Comparison of ENCODE assay signal across 2 cellular contexts in the genomic region with DNA sequence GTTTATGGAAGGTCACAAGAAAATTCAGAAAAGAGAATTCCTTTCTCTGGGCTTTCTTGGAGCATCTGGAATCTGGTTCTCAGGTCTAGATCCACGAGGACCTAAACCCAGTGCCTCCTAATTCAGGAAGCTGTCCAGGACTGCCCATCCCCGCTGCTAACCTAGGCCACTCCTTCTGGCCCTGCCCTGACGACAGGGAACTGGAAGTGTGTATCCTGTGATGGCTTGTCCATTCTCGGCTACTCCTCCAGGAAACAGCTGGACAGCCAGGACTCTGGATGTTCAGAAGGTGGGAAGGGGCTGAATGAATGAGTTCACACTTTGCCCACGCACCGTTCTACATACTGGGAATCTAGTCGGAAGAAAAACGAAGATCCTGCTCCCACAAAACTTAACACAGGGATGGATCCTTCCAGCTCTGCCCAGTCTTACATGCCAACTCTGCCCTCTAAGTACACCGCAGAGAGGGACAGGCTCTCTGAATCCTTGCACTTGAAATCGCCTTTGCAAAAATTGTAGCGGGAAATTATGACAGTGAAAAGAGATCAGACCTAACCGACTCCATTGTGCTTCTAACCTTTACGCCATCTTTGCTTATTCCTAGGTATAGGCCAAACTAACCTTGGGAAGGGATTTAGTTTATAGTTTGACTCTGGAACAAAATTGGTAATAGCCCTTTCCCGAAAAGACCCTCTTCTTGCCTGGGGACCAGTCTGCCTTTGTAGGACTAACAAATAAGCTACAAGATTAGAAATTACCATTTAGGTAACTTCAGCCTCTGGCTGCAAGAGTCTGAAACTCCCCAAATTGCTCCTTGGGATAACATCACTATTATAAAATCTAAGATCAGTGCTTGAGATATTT.
TF ChIP-seq lines count a peak whose summit lies in the region.

No MANE protein-coding gene starts in this region.

TF ChIP-seq in SK-N-SH, 30 proteins besides CTCF, POLR2A, EP300 and RAD21 (continued from another document):
- TF ChIP-seq ZBTB33 (IDR thresholded peaks at IDR 0.05; ENCODE audit: borderline replicate concordance, low read depth) (no peak), RXRA (IDR thresholded peaks at IDR 0.05; ENCODE audit: borderline replicate concordance, low read depth) (no peak), FOXM1 (IDR thresholded peaks at IDR 0.05; ENCODE audit: low read depth) (no peak), USF2 (IDR thresholded peaks at IDR 0.05; ENCODE audit: borderline replicate concordance, low read depth, low read length) (no peak), GATA2 (CRISPR knock-in tag; IDR thresholded peaks at IDR 0.05) (no peak), NFIC (IDR thresholded peaks at IDR 0.05; ENCODE audit: borderline replicate concordance) (no peak), SMC3 (IDR thresholded peaks at IDR 0.05; ENCODE audit: low read depth, low read length) (no peak), TAF1 (IDR thresholded peaks at IDR 0.05; ENCODE audit: borderline replicate concordance, low read depth, low read length) (no peak), RFX5 (IDR thresholded peaks at IDR 0.05; ENCODE audit: low read length) (no peak), MXI1 (IDR thresholded peaks at IDR 0.05; ENCODE audit: low read depth, low read length) (no peak), TCF12 (IDR thresholded peaks at IDR 0.05) (no peak), CHD2 (IDR thresholded peaks at IDR 0.05; ENCODE audit: low read length, partially characterized antibody) (no peak), SIN3A (IDR thresholded peaks at IDR 0.05; ENCODE audit: borderline replicate concordance, low read depth, low read length) (no peak), YY1 (IDR thresholded peaks at IDR 0.05; ENCODE audit: low read depth) (no peak), FOXJ3 (CRISPR knock-in tag; IDR thresholded peaks at IDR 0.05) (no peak)
- TF ChIP-seq, protein P1, sequence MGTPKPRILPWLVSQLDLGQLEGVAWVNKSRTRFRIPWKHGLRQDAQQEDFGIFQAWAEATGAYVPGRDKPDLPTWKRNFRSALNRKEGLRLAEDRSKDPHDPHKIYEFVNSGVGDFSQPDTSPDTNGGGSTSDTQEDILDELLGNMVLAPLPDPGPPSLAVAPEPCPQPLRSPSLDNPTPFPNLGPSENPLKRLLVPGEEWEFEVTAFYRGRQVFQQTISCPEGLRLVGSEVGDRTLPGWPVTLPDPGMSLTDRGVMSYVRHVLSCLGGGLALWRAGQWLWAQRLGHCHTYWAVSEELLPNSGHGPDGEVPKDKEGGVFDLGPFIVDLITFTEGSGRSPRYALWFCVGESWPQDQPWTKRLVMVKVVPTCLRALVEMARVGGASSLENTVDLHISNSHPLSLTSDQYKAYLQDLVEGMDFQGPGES (IDR thresholded peaks at IDR 0.05; ENCODE audit: low read depth, low read length), result no peak

TF ChIP-seq in SK-N-SH treated with all-trans-retinoic acid at 6 μM for 48 hours, 23 proteins besides CTCF, POLR2A, EP300 and RAD21 (continued from another document):
- TF ChIP-seq ZFP3 (CRISPR knock-in tag; IDR thresholded peaks at IDR 0.05) (no peak), OSR1 (CRISPR knock-in tag; IDR thresholded peaks at IDR 0.05) (no peak), ARNTL (CRISPR knock-in tag; IDR thresholded peaks at IDR 0.05; ENCODE audit: borderline replicate concordance, low read depth) (no peak), GLIS3 (CRISPR knock-in tag; IDR thresholded peaks at IDR 0.05) (no peak), TCF4 (CRISPR knock-in tag; IDR thresholded peaks at IDR 0.05; ENCODE audit: borderline replicate concordance) (no peak), RARB (CRISPR knock-in tag; IDR thresholded peaks at IDR 0.05) (no peak), ZNF565 (CRISPR knock-in tag; conservative IDR thresholded peaks at IDR 0.05; ENCODE audit: low read depth) (no peak), ZNF70 (CRISPR knock-in tag; IDR thresholded peaks at IDR 0.05) (no peak), TOX (CRISPR knock-in tag; IDR thresholded peaks at IDR 0.05; ENCODE audit: borderline replicate concordance) (no peak)
- TF ChIP-seq, protein P2, sequence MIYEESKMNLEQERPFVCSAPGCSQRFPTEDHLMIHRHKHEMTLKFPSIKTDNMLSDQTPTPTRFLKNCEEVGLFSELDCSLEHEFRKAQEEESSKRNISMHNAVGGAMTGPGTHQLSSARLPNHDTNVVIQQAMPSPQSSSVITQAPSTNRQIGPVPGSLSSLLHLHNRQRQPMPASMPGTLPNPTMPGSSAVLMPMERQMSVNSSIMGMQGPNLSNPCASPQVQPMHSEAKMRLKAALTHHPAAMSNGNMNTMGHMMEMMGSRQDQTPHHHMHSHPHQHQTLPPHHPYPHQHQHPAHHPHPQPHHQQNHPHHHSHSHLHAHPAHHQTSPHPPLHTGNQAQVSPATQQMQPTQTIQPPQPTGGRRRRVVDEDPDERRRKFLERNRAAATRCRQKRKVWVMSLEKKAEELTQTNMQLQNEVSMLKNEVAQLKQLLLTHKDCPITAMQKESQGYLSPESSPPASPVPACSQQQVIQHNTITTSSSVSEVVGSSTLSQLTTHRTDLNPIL (CRISPR knock-in tag; IDR thresholded peaks at IDR 0.05; ENCODE audit: low read depth), result no peak
- TF ChIP-seq, protein P3, sequence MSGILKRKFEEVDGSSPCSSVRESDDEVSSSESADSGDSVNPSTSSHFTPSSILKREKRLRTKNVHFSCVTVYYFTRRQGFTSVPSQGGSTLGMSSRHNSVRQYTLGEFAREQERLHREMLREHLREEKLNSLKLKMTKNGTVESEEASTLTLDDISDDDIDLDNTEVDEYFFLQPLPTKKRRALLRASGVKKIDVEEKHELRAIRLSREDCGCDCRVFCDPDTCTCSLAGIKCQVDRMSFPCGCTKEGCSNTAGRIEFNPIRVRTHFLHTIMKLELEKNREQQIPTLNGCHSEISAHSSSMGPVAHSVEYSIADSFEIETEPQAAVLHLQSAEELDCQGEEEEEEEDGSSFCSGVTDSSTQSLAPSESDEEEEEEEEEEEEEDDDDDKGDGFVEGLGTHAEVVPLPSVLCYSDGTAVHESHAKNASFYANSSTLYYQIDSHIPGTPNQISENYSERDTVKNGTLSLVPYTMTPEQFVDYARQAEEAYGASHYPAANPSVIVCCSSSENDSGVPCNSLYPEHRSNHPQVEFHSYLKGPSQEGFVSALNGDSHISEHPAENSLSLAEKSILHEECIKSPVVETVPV (CRISPR knock-in tag; IDR thresholded peaks at IDR 0.05), result no peak
- TF ChIP-seq, protein P4, sequence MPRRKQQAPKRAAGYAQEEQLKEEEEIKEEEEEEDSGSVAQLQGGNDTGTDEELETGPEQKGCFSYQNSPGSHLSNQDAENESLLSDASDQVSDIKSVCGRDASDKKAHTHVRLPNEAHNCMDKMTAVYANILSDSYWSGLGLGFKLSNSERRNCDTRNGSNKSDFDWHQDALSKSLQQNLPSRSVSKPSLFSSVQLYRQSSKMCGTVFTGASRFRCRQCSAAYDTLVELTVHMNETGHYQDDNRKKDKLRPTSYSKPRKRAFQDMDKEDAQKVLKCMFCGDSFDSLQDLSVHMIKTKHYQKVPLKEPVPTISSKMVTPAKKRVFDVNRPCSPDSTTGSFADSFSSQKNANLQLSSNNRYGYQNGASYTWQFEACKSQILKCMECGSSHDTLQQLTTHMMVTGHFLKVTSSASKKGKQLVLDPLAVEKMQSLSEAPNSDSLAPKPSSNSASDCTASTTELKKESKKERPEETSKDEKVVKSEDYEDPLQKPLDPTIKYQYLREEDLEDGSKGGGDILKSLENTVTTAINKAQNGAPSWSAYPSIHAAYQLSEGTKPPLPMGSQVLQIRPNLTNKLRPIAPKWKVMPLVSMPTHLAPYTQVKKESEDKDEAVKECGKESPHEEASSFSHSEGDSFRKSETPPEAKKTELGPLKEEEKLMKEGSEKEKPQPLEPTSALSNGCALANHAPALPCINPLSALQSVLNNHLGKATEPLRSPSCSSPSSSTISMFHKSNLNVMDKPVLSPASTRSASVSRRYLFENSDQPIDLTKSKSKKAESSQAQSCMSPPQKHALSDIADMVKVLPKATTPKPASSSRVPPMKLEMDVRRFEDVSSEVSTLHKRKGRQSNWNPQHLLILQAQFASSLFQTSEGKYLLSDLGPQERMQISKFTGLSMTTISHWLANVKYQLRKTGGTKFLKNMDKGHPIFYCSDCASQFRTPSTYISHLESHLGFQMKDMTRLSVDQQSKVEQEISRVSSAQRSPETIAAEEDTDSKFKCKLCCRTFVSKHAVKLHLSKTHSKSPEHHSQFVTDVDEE (CRISPR knock-in tag; IDR thresholded peaks at IDR 0.05), result no peak
TF ChIP-seq in SK-N-SH treated with all-trans-retinoic acid at 6 μM for 48 hours: peak in this region for 0.
